Comparison of ENCODE assay signal across 13 cellular contexts in the genomic region with DNA sequence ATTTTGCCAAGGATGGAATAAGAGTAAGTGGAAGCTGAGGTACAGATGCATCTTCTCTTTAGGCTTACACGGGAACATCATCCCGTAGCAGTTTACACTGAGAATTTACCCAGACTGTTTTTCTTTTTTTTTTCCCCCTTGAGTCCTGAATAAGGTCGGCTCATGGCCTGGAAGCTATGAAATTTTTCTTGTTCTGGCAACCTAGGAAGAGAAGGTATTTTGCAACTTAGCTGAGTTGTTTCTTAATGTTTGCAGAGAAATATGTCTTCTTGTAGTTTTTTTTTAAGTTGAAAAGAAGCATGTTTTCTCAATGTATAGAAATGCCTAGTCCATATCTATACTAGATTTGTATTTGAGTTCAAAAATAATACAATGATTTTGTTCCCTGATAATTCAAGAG.
"Had no signal": no experiment of that assay in that cellular context is flagged by ENCODE, and none has a peak within 500 bp of the region (broad histone marks: within the 10 kb centered on the region; RNA-seq: fewer than 3 reads in every experiment).

No MANE protein-coding gene starts in this region.

- H3K4me3 Mint-ChIP-seq: mesothelial cell of epicardium, neural crest cell had no signal

- H3K27ac Mint-ChIP-seq: activated T-helper 2 cell treated with anti-CD3 and anti-CD28 coated beads, Interferon-gamma antibody, Interleukin-2, Interleukin-4, amounts not matched to agents 10 μg/mL and 5 μg/mL and 100 μg/mL, durations not matched to agents 14 hours and 24 hours and 36 hours; mesothelial cell of epicardium had no signal

- H3K36me3 ChIP-seq: adrenal gland, right lobe of liver, stomach had no signal

- H3K4me1 Mint-ChIP-seq: mesothelial cell of epicardium, neural crest cell had no signal

- H3K4me1 ChIP-seq: adrenal gland, right lobe of liver, stomach had no signal

- ATAC-seq: right lobe of liver had no signal

- H3K9me3 Mint-ChIP-seq: mesothelial cell of epicardium, neural crest cell had no signal

- H3K9me3 ChIP-seq: adrenal gland, right lobe of liver, stomach had no signal

- H3K27ac ChIP-seq: adrenal gland, right lobe of liver, stomach had no signal

- H3K4me3 ChIP-seq: adrenal gland, right lobe of liver, stomach had no signal

- DNase-seq: activated CD4-positive, alpha-beta T cell treated with anti-CD3 and anti-CD28 coated beads for 1 hour; activated CD4-positive, alpha-beta T cell treated with anti-CD3 and anti-CD28 coated beads, Interleukin-2, amount 50 U/mL, for 4 hours; activated naive CD4-positive, alpha-beta T cell treated with anti-CD3 and anti-CD28 coated beads, Interleukin-2, amount 50 U/mL, for 16 hours; activated T-cell treated with anti-CD3 and anti-CD28 coated beads for 4 hours; adrenal gland; erythroblast; foreskin melanocyte; right lobe of liver; stimulated activated CD4-positive, alpha-beta T cell treated with anti-CD3 and anti-CD28 coated beads, Interleukin-2, amount 100 ng/mL, for 24 hours; stomach had no signal

- H3K27me3 ChIP-seq: adrenal gland, right lobe of liver, stomach had no signal

- H3K36me3 Mint-ChIP-seq: mesothelial cell of epicardium had no signal
